21 cellular contexts compared by ENCODE assay signal in the genomic region with DNA sequence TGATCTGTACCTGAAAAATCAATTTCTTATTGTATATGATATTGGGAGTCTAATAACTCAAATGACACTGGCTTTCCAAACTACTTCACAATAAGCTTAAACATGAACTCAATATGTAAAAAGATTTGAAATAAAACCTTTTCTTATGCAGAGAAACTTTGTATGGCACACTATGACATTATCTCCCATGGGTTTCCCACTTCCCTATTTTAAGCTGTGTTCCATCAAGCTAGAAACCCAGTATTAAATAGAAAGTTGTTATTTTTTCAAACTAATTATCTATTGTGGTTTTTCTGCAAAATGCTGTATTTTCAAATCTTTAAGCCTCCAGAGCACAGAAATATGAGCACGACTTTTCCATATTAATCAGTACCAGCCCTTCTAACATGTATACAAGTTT.
"Had no signal": no experiment of that assay in that cellular context is flagged by ENCODE, and none has a peak within 500 bp of the region (broad histone marks: within the 10 kb centered on the region; RNA-seq: fewer than 3 reads in every experiment).

No MANE protein-coding gene starts in this region.

- ATAC-seq: Right ventricle myocardium inferior had no signal

- H3K36me3 ChIP-seq: Peyer's patch had no signal

- H3K9me3 ChIP-seq: Peyer's patch, SJCRH30 had no signal

- DNase-seq: Karpas-422, KG1, MM.1S, NCI-H1092 treated with DMSO at 0.1 percent for 48 hours, NCI-H1436, NCI-H187, NCI-H2029, NCI-H2081 treated with DMSO at 0.1 percent for 48 hours, NCI-H2171, NCI-H226, NCI-H446, NCI-H510A, NCI-H524 treated with DMSO at 0.1 percent for 48 hours, NCI-H69, NCI-H774, PC-9, Peyer's patch, SHP77 treated with DMSO at 0.1 percent for 48 hours, SJCRH30, SW 1271 had no signal

- H3K27me3 ChIP-seq: Peyer's patch, SJCRH30 had no signal

- H3K4me1 ChIP-seq: Peyer's patch, SJCRH30 had no signal

- H2AFZ ChIP-seq: PC-9 had no signal

- H3K27ac ChIP-seq: PC-9, Peyer's patch, SJCRH30 had no signal

- H3K4me3 ChIP-seq: PC-9, Peyer's patch, SJCRH30 had no signal

- H3K4me2 ChIP-seq: PC-9 had no signal
